In the genomic region with DNA sequence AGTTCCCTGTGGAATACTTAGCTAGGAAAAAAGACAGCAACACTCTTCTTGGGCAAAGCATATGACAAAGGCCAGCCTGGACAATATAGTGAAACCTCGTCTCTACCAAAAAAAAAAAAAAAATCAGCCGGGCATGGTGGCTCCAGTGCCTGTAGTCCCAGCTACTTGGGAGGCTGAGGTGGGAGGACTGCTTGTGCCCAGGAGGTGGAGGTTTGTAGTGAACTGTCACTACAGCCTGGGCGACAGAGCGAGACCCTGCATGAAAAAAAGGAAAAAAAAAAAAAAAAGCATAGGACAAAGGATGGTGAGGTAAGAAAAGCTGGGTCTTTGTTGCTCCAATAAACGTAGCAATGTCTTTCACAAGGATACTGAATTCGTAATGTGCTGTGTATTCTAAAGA, we compare ENCODE assay signal across 9 cellular contexts. TPM values are rescaled to one million over a fixed set of nuclear protein-coding genes. Genes with fewer than 3 reads are reported as not detected.
DNase-seq lines count a peak whose midpoint lies in the region; ATAC-seq and TF ChIP-seq lines count a peak whose summit lies in the region.
"Had no signal": no experiment of that assay in that cellular context is flagged by ENCODE, and none has a peak within 500 bp of the region (broad histone marks: within the 10 kb centered on the region; RNA-seq: fewer than 3 reads in every experiment).

No MANE protein-coding gene starts in this region.

- H3K9me3 ChIP-seq in HAP-1: no peaks in the 10 kb centered on the region
- H3K9me3 ChIP-seq in SU-DHL-6 (ENCODE audit: insufficient read depth, low read length): no peaks in the 10 kb centered on the region
- H3K9me3 ChIP-seq in skeletal muscle tissue (ENCODE audit: control insufficient read depth in 3 of 3, low read length in 3 of 3): no peaks in the 10 kb centered on the region

- H3K9ac ChIP-seq in SU-DHL-6 (ENCODE audit: low read length): peak overlapping the region; percentile 86
- peak overlapping the region; percentile 86 to 95 (median 90) for H3K9ac ChIP-seq in skeletal muscle tissue (ENCODE audit: low read depth in 1 of 3, low read length in 3 of 3)

- peaks cover 18% of the 10 kb centered on the region for H3F3A ChIP-seq in SU-DHL-6 (ENCODE audit: insufficient read depth)

- peaks cover 62% of the 10 kb centered on the region for H3K79me2 ChIP-seq in SU-DHL-6 (ENCODE audit: insufficient read depth, low read length)

- DNase-seq in HAP-1 (ENCODE audit: low spot score in 2 of 2) (no peak), foreskin fibroblast (no peak), NCI-H446 (lab: John Stamatoyannopoulos, UW) (no peak), H4 (ENCODE audit: low spot score) (no peak), HPDE6-E6E7 (ENCODE audit: extremely low spot score) (no peak)
- DNase-seq: NK-92 treated with Interleukin-12 subunit alpha and Interleukin-12 subunit beta, amount 100 ng/mL, for 24 hours had no signal

- H3K4me2 ChIP-seq in SU-DHL-6 (ENCODE audit: low read depth, low read length, poor library complexity, severe bottlenecking): peak overlapping the region; percentile 92

- peak overlapping the region; percentile 70 for H3K4me3 ChIP-seq in HAP-1
- peak overlapping the region; percentile 85 for H3K4me3 ChIP-seq in SU-DHL-6 (ENCODE audit: insufficient read depth, low read length, poor library complexity, severe bottlenecking)
- H3K4me3 ChIP-seq in foreskin fibroblast (ENCODE audit: low read depth in 1 of 2, low read length in 2 of 2): peak overlapping the region; percentile 73 to 89
- peak overlapping the region; percentile 15 to 86 (median 86) for H3K4me3 ChIP-seq in skeletal muscle tissue (ENCODE audit: low read length in 3 of 3)

- peak overlapping the region; percentile 82 for H3K27ac ChIP-seq in SU-DHL-6 (ENCODE audit: low read depth, low read length)
- H3K27ac ChIP-seq in skeletal muscle tissue (ENCODE audit: low read depth, low read length): peak overlapping the region; percentile 86

- H3K36me3 ChIP-seq in HAP-1 (replicated peaks): no peaks in the 10 kb centered on the region
- 0 out of 2 replicates have a peak, but pooled peaks cover 5% of the 10 kb centered on the region for H3K36me3 ChIP-seq in SU-DHL-6 (ENCODE audit: low read length)
- H3K36me3 ChIP-seq in skeletal muscle tissue (ENCODE audit: control insufficient read depth in 3 of 3, insufficient read depth in 3 of 3, low read length in 3 of 3): no peaks in the 10 kb centered on the region

- H3K4me1 ChIP-seq in HAP-1 (peaks cover 10% of the 10 kb centered on the region), skeletal muscle tissue (ENCODE audit: control insufficient read depth in 3 of 3, insufficient read depth in 3 of 3, low read length in 3 of 3) (peaks cover 21 to 28% (median 21%) of the 10 kb centered on the region in 3 donors)

- no peak for TF ChIP-seq CTCF in SU-DHL-6 (IDR thresholded peaks at IDR 0.05; ENCODE audit: insufficient read depth, low read length, poor library complexity, severe bottlenecking)
- TF ChIP-seq CTCF in foreskin fibroblast (IDR thresholded peaks at IDR 0.05; ENCODE audit: low read depth, low read length): no peak

- in situ Hi-C loops in HAP-1 (cut with MboI; ENCODE audit: low sequenced_read_pairs): no loop called here

- H3K9me2 ChIP-seq in SU-DHL-6 (replicated peaks; ENCODE audit: insufficient read depth, low read length): no peaks in the 10 kb centered on the region

- H4K20me1 ChIP-seq in SU-DHL-6 (ENCODE audit: low read depth, low read length): no peaks in the 10 kb centered on the region

- ATAC-seq in HG02798 (IDR thresholded peaks at IDR 0.05; ENCODE audit: poor library complexity, unreplicated experiment): no peak

- no peaks in the 10 kb centered on the region for H3K27me3 ChIP-seq in HAP-1 (ENCODE audit: low read depth)
- no peaks in the 10 kb centered on the region for H3K27me3 ChIP-seq in SU-DHL-6 (ENCODE audit: low read length)
- no peaks in the 10 kb centered on the region for H3K27me3 ChIP-seq in skeletal muscle tissue (ENCODE audit: control insufficient read depth in 3 of 3, insufficient read depth in 3 of 3, low read length in 3 of 3)

- H2AFZ ChIP-seq in SU-DHL-6 (ENCODE audit: low read depth, low read length, severe bottlenecking): peak overlapping the region; percentile 75

RNA-seq across cellular contexts. Expression of gene TXNDC16, which starts 1.1 kb away (rescaled TPM):
- 7.3 TPM for total RNA-seq in skeletal muscle tissue
- 3.9 and 5.0 TPM in 2 replicates for total RNA-seq in H4 (2014; rRNA removed; shearing (Covaris generic))

RNA-seq across cellular contexts. Expression of gene GPR137C, which starts 1.4 kb away (rescaled TPM):
- 1.6 TPM for total RNA-seq in skeletal muscle tissue
- 0.49 and 0.89 TPM in 2 replicates for total RNA-seq in H4 (2014; rRNA removed; shearing (Covaris generic))
